Comparison of ENCODE assay signal across 21 cellular contexts in the genomic region with DNA sequence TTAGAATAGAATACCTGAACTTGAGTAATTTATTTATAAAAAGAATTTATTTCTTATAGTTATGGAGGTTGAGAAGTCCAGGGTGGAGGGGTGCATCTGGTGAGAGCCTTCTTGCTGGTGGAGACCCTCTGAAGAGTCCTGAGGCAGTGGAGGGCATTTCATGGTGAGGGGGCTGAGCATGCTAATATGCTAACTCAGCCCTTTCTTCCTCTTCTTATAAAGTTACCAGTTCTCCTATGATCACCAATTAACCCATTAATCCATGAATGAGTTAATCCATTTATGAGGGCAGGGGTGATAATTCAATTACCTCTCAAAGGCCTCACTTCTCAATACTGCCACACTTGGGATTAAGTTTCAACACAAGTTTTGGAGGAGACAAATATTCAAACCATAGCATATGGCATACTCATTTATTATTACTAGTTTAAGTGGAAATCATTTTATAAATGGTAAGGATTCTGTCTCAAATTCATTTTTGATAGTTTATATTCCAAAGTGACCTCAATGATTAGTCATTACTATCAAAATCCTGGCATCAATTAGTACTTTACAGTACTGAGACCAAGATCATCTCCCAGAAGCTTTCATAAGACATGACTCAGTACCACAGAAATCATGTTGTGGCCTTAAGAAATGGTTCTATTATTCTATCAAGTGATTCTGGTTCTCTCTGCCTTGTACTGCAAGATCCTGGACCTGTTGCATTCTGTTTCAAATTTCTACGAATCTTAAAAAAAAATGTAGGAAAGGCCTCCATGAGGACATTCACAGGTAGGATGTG. TPM values are rescaled to one million over a fixed set of nuclear protein-coding genes. Genes with fewer than 3 reads are reported as not detected.
DNase-seq lines count a peak whose midpoint lies in the region; ATAC-seq, FAIRE-seq and TF ChIP-seq lines count a peak whose summit lies in the region.
"Had no signal": no experiment of that assay in that cellular context is flagged by ENCODE, and none has a peak within 500 bp of the region (broad histone marks: within the 10 kb centered on the region; RNA-seq: fewer than 3 reads in every experiment).

No MANE protein-coding gene starts in this region.

- H3K4me2 ChIP-seq in Karpas-422 (ENCODE audit: low read depth, low read length, poor library complexity, severe bottlenecking): no peak overlapping the region

- no peaks in the 10 kb centered on the region for H3K9me2 ChIP-seq in Karpas-422 (replicated peaks; ENCODE audit: insufficient read depth, low read length)

- H3K4me1 ChIP-seq in Karpas-422 (ENCODE audit: low read length): peaks cover 5% of the 10 kb centered on the region
- H3K4me1 ChIP-seq: colonic mucosa had no signal

- no peak overlapping the region for H3K9ac ChIP-seq in Karpas-422 (ENCODE audit: low read length)

- H3K27ac ChIP-seq in Karpas-422 (ENCODE audit: low read length): no peak overlapping the region
- H3K27ac ChIP-seq: colonic mucosa, gastrocnemius medialis, stomach, upper lobe of right lung had no signal

- no peaks in the 10 kb centered on the region for H3K79me2 ChIP-seq in Karpas-422 (ENCODE audit: low read length)

- no peak for ATAC-seq in HG02870 (IDR thresholded peaks at IDR 0.05; ENCODE audit: unreplicated experiment)
- ATAC-seq: gastrocnemius medialis, natural killer cell, upper lobe of right lung had no signal

- TF ChIP-seq CTCF in choroid plexus epithelial cell (conservative IDR thresholded peaks at IDR 0.05; ENCODE audit: low read depth, low read length): no peak

- no peak overlapping the region for H3K4me3 ChIP-seq in Karpas-422 (ENCODE audit: low read length)
- H3K4me3 ChIP-seq in choroid plexus epithelial cell (ENCODE audit: low read depth, low read length): no peak overlapping the region
- H3K4me3 ChIP-seq: colonic mucosa, gastrocnemius medialis, stomach, upper lobe of right lung had no signal

- DNase-seq in EH (ENCODE audit: low read depth): peak; percentile 53
- DNase-seq in Karpas-422: peak; percentile 21
- peak; percentile 33 for DNase-seq in choroid plexus epithelial cell (ENCODE audit: low read depth)
- peak; percentile 26 for DNase-seq in non-pigmented ciliary epithelial cell (ENCODE audit: low read depth)
- DNase-seq in NCI-H2107 (lab: John Stamatoyannopoulos, UW): no peak
- no peak for DNase-seq in GM19239 (ENCODE audit: insufficient read length, low spot score)
- no peak for DNase-seq in NCI-H1694 (lab: John Stamatoyannopoulos, UW)
- DNase-seq: activated CD4-positive, alpha-beta T cell treated with anti-CD3 and anti-CD28 coated beads for 4 hours; activated CD8-positive, alpha-beta memory T cell treated with anti-CD3 and anti-CD28 coated beads, Interleukin-2, amount 50 U/mL, for 4 hours; activated gamma-delta T cell; aorta; colonic mucosa; DMS153; endodermal cell; gastrocnemius medialis; Kasumi-1; kidney glomerular epithelial cell; natural killer cell; stomach; upper lobe of right lung had no signal

- H2AFZ ChIP-seq in Karpas-422 (ENCODE audit: low read length): no peak overlapping the region

- no peaks in the 10 kb centered on the region for H4K20me1 ChIP-seq in Karpas-422 (ENCODE audit: insufficient read depth, low read depth, low read length)

- no peak for FAIRE-seq in GM19239 (lab: Jason Lieb, UNC)

- H3K36me3 ChIP-seq in Karpas-422 (ENCODE audit: insufficient read depth, low read length): no peaks in the 10 kb centered on the region
- H3K36me3 ChIP-seq: colonic mucosa, gastrocnemius medialis, upper lobe of right lung had no signal

- H3K9me3 ChIP-seq in Karpas-422 (ENCODE audit: low read length): no peaks in the 10 kb centered on the region
- H3K9me3 ChIP-seq: colonic mucosa, gastrocnemius medialis, stomach, upper lobe of right lung had no signal

- no peaks in the 10 kb centered on the region for H3K27me3 ChIP-seq in Karpas-422 (ENCODE audit: low read length)
- H3K27me3 ChIP-seq: colonic mucosa, stomach, upper lobe of right lung had no signal

RNA-seq across cellular contexts. Expression of a gene that starts 5.5 kb away (rescaled TPM):
- 1.0 and 1.4 TPM in 2 replicates for total RNA-seq in Karpas-422 (2014; rRNA removed; shearing (Covaris generic); ENCODE audit: low replicate concordance)

RNA-seq across cellular contexts. Expression of a gene that starts 27.4 kb away (rescaled TPM):
- total RNA-seq in Karpas-422 (2014; rRNA removed; shearing (Covaris generic); ENCODE audit: low replicate concordance): 26.1 and 42.6 TPM in 2 replicates

Comparison
In these comparisons a context has a peak if more than half of its experiments do, and no peak if none do; other contexts are left out.
1. DNase-seq: peak in EH (single experiment), Karpas-422 (single experiment), choroid plexus epithelial cell (single experiment) and non-pigmented ciliary epithelial cell (single experiment); none in NCI-H2107 (single experiment), GM19239 (single experiment) and NCI-H1694 (single experiment).